32 cellular contexts compared by ENCODE assay signal in the genomic region with DNA sequence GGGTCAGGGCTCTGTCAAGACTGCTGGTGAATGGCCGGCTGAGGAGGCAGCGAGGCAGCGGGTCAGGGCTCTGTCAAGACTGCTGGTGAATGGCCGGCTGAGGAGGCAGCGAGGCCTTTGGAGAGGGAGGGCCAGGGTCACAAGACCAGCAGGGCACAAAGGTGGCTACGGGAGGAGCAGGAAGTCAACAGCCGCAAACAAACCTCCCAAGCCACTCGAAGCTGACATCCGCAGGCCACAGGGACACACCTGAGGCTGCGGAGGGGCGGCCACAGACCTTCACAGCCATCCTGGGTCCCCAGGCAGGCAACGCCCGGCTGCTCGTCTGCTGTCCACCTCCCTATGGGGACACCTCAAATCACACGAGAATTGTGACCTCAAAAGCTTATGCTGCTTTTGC. TPM values are rescaled to one million over a fixed set of nuclear protein-coding genes. Genes with fewer than 3 reads are reported as not detected.
"Had no signal": no experiment of that assay in that cellular context is flagged by ENCODE, and none has a peak within 500 bp of the region (broad histone marks: within the 10 kb centered on the region; RNA-seq: fewer than 3 reads in every experiment).

No MANE protein-coding gene starts in this region.

- H3K4me3 Mint-ChIP-seq: activated CD4-positive, alpha-beta memory T cell treated with anti-CD3 and anti-CD28 coated beads for 36 hours; activated CD4-positive, alpha-beta T cell treated with anti-CD3 and anti-CD28 coated beads, Interleukin-2, amount 10 ng/mL, durations not matched to agents 24 days and 14 days; activated naive CD4-positive, alpha-beta T cell treated with anti-CD3 and anti-CD28 coated beads, Interleukin-2, amount 10 ng/mL, durations not matched to agents 7 days and 5 days; activated naive CD8-positive, alpha-beta T cell treated with anti-CD3 and anti-CD28 coated beads, Interleukin-2, amount 10 ng/mL, durations not matched to agents 7 days and 5 days; effector memory CD8-positive, alpha-beta T cell; immature natural killer cell; memory B cell; natural killer cell treated with Interleukin-12 subunit alpha and Interleukin-12 subunit beta and Interleukin-15 and Interleukin-18, amount 100 ng/mL, for 72 hours; stimulated activated memory B cell treated with anti-CD40 and anti-IgM and Interleukin-4, amounts not matched to agents 10 μg/mL and 1 μg/mL and 100 μg/mL, for 72 hours; T-helper 1 cell treated with Interleukin-12 subunit alpha and Interleukin-12 subunit beta and Interleukin-4 antibody, amounts not matched to agents 30 μg/mL and 1 μg/mL, for 36 hours had no signal

- ATAC-seq: effector memory CD8-positive, alpha-beta T cell; heart left ventricle; natural killer cell treated with Interleukin-12 subunit alpha and Interleukin-12 subunit beta and Interleukin-15 and Interleukin-18, amount 100 ng/mL, for 72 hours; sciatic nerve; stimulated activated memory B cell treated with anti-CD40 and anti-IgM and Interleukin-4, amounts not matched to agents 10 μg/mL and 1 μg/mL and 100 μg/mL, for 72 hours; upper lobe of right lung had no signal

- H3K4me1 ChIP-seq: thyroid gland, upper lobe of right lung had no signal

- H3K9me3 Mint-ChIP-seq: activated CD4-positive, alpha-beta memory T cell treated with anti-CD3 and anti-CD28 coated beads for 36 hours; activated CD4-positive, alpha-beta T cell treated with anti-CD3 and anti-CD28 coated beads, Interleukin-2, amount 10 ng/mL, durations not matched to agents 24 days and 14 days; activated naive CD4-positive, alpha-beta T cell treated with anti-CD3 and anti-CD28 coated beads, Interleukin-2, amount 10 ng/mL, durations not matched to agents 7 days and 5 days; activated naive CD8-positive, alpha-beta T cell treated with anti-CD3 and anti-CD28 coated beads, Interleukin-2, amount 10 ng/mL, durations not matched to agents 7 days and 5 days; effector memory CD8-positive, alpha-beta T cell; immature natural killer cell; memory B cell; natural killer cell treated with Interleukin-12 subunit alpha and Interleukin-12 subunit beta and Interleukin-15 and Interleukin-18, amount 100 ng/mL, for 72 hours; stimulated activated memory B cell treated with anti-CD40 and anti-IgM and Interleukin-4, amounts not matched to agents 10 μg/mL and 1 μg/mL and 100 μg/mL, for 72 hours; T-helper 1 cell treated with Interleukin-12 subunit alpha and Interleukin-12 subunit beta and Interleukin-4 antibody, amounts not matched to agents 30 μg/mL and 1 μg/mL, for 36 hours had no signal

- H3K27ac Mint-ChIP-seq: activated CD4-positive, alpha-beta memory T cell treated with anti-CD3 and anti-CD28 coated beads for 36 hours; activated CD4-positive, alpha-beta T cell treated with anti-CD3 and anti-CD28 coated beads, Interleukin-2, amount 10 ng/mL, durations not matched to agents 24 days and 14 days; activated naive CD4-positive, alpha-beta T cell treated with anti-CD3 and anti-CD28 coated beads, Interleukin-2, amount 10 ng/mL, durations not matched to agents 7 days and 5 days; activated naive CD8-positive, alpha-beta T cell treated with anti-CD3 and anti-CD28 coated beads, Interleukin-2, amount 10 ng/mL, durations not matched to agents 7 days and 5 days; effector memory CD8-positive, alpha-beta T cell; memory B cell; natural killer cell treated with Interleukin-12 subunit alpha and Interleukin-12 subunit beta and Interleukin-15 and Interleukin-18, amount 100 ng/mL, for 72 hours; stimulated activated memory B cell treated with anti-CD40 and anti-IgM and Interleukin-4, amounts not matched to agents 10 μg/mL and 1 μg/mL and 100 μg/mL, for 72 hours; T-helper 1 cell treated with Interleukin-12 subunit alpha and Interleukin-12 subunit beta and Interleukin-4 antibody, amounts not matched to agents 30 μg/mL and 1 μg/mL, for 36 hours had no signal

- H3K36me3 ChIP-seq: ascending aorta, brain microvascular endothelial cell, heart left ventricle, neutrophil, stomach, thyroid gland, upper lobe of right lung, WERI-Rb-1 had no signal

- H3K27me3 ChIP-seq: ascending aorta, brain microvascular endothelial cell, heart left ventricle, neutrophil, stomach, thyroid gland, upper lobe of right lung had no signal

- H3K4me1 Mint-ChIP-seq: activated CD4-positive, alpha-beta T cell treated with anti-CD3 and anti-CD28 coated beads, Interleukin-2, amount 10 ng/mL, durations not matched to agents 24 days and 14 days; activated naive CD4-positive, alpha-beta T cell treated with anti-CD3 and anti-CD28 coated beads, Interleukin-2, amount 10 ng/mL, durations not matched to agents 7 days and 5 days; activated naive CD8-positive, alpha-beta T cell treated with anti-CD3 and anti-CD28 coated beads, Interleukin-2, amount 10 ng/mL, durations not matched to agents 7 days and 5 days; immature natural killer cell had no signal

- H3K27ac ChIP-seq: ascending aorta, brain microvascular endothelial cell, heart left ventricle, neutrophil, skin epidermis, thyroid gland, WERI-Rb-1 had no signal

- H3K4me3 ChIP-seq: ascending aorta, heart left ventricle, skin epidermis, stomach, thyroid gland, upper lobe of right lung had no signal

- H3K36me3 Mint-ChIP-seq: activated CD4-positive, alpha-beta memory T cell treated with anti-CD3 and anti-CD28 coated beads for 36 hours; activated naive CD4-positive, alpha-beta T cell treated with anti-CD3 and anti-CD28 coated beads, Interleukin-2, amount 10 ng/mL, durations not matched to agents 7 days and 5 days; activated naive CD8-positive, alpha-beta T cell treated with anti-CD3 and anti-CD28 coated beads, Interleukin-2, amount 10 ng/mL, durations not matched to agents 7 days and 5 days; immature natural killer cell; memory B cell; natural killer cell treated with Interleukin-12 subunit alpha and Interleukin-12 subunit beta and Interleukin-15 and Interleukin-18, amount 100 ng/mL, for 72 hours had no signal

- DNase-seq: activated CD4-positive, alpha-beta memory T cell treated with anti-CD3 and anti-CD28 coated beads for 36 hours; activated CD4-positive, alpha-beta T cell treated with anti-CD3 and anti-CD28 coated beads, Interleukin-2, amount 10 ng/mL, durations not matched to agents 24 days and 14 days; activated CD4-positive, CD25-positive, alpha-beta regulatory T cell treated with anti-CD3 and anti-CD28 coated beads, Interleukin-2, amount 50 U/mL, for 72 hours; activated CD8-positive, alpha-beta memory T cell treated with anti-CD3 and anti-CD28 coated beads, Interleukin-2, amount 50 U/mL, for 4 hours; activated gamma-delta T cell; activated naive CD4-positive, alpha-beta T cell treated with anti-CD3 and anti-CD28 coated beads, Interleukin-2, amount 10 ng/mL, durations not matched to agents 7 days and 5 days; activated naive CD8-positive, alpha-beta T cell treated with anti-CD3 and anti-CD28 coated beads, Interleukin-2, amount 10 ng/mL, durations not matched to agents 7 days and 5 days; activated T-cell treated with anti-CD3 and anti-CD28 coated beads, Interleukin-2, amount 50 U/mL, for 1 hour; brain microvascular endothelial cell; cortex of kidney; effector memory CD8-positive, alpha-beta T cell; erythroblast; heart left ventricle; hypothalamus; immature natural killer cell; stimulated activated CD4-positive, alpha-beta T cell treated with anti-CD3 and anti-CD28 coated beads, Interleukin-1b, Interleukin-23, amount 100 ng/mL, for 48 hours; stimulated activated CD4-positive, alpha-beta T cell treated with anti-CD3 and anti-CD28 coated beads, Interleukin-4, amount 100 ng/mL, for 4 hours; stimulated activated CD8-positive, alpha-beta memory T cell treated with anti-CD3 and anti-CD28 coated beads, Interleukin-4, amount 100 ng/mL, for 48 hours; stomach; T-helper 9 cell; thyroid gland; upper lobe of right lung; WERI-Rb-1 had no signal

- H3K27me3 Mint-ChIP-seq: activated CD4-positive, alpha-beta memory T cell treated with anti-CD3 and anti-CD28 coated beads for 36 hours; activated CD4-positive, alpha-beta T cell treated with anti-CD3 and anti-CD28 coated beads, Interleukin-2, amount 10 ng/mL, durations not matched to agents 24 days and 14 days; activated naive CD4-positive, alpha-beta T cell treated with anti-CD3 and anti-CD28 coated beads, Interleukin-2, amount 10 ng/mL, durations not matched to agents 7 days and 5 days; activated naive CD8-positive, alpha-beta T cell treated with anti-CD3 and anti-CD28 coated beads, Interleukin-2, amount 10 ng/mL, durations not matched to agents 7 days and 5 days; effector memory CD8-positive, alpha-beta T cell; natural killer cell treated with Interleukin-12 subunit alpha and Interleukin-12 subunit beta and Interleukin-15 and Interleukin-18, amount 100 ng/mL, for 72 hours had no signal

- H3K9me3 ChIP-seq: ascending aorta, heart left ventricle, neutrophil, stomach, thyroid gland, upper lobe of right lung had no signal

RNA-seq across cellular contexts. Expression of gene GPER1, which starts 8.9 kb away (rescaled TPM):
- total RNA-seq: activated CD4-positive, alpha-beta T cell treated with anti-CD3 and anti-CD28 coated beads, Interleukin-2, amount 10 ng/mL, durations not matched to agents 24 days and 14 days; activated CD8-positive, alpha-beta memory T cell treated with anti-CD3 and anti-CD28 coated beads for 36 hours; natural killer cell treated with Interleukin-12 subunit alpha and Interleukin-12 subunit beta and Interleukin-15 and Interleukin-18, amount 100 ng/mL, for 72 hours had no signal
